In the genomic region with DNA sequence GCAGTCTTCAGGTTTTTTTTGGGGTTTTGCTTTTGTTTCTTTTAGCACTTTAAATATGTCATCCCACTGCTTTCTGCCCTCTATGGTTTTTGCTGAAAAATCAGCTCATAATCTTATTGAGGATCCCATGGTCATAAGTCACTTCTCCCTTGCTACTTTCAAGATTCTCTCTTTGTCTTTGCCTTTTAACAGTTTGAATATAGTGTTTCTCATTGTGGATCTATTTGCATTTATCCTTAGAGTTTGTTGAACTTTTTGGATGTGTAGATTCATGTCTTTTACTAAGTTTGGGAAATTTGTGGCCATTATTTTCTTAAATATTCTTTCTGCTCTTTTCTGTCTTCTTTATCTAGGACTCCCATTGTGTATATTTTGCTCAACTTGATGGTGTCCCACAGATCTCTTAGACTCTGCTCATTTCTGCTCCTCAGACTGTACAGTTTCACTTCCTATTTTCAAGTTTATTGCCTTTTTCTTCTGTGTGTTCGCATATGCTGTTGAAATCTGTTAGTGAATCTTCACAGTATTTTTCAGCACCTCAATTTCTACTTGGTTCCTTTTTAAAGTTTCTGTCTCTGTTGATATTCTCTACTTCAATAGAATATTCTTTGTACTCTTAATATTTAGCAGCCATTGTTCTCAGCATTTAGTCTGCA, we compare ENCODE assay signal across 2 cellular contexts.
TF ChIP-seq lines count a peak whose summit lies in the region.

No MANE protein-coding gene starts in this region.

TF ChIP-seq in GM12878, 131 proteins besides CTCF, POLR2A, EP300 and RAD21 (continued from another document and continues in another):
- TF ChIP-seq MYB (IDR thresholded peaks at IDR 0.05; ENCODE audit: borderline replicate concordance, low read depth, low read length) (no peak), HDAC6 (IDR thresholded peaks at IDR 0.05; ENCODE audit: unreplicated experiment) (no peak), EED (IDR thresholded peaks at IDR 0.05; ENCODE audit: low read depth) (no peak), RELA (IDR thresholded peaks at IDR 0.05; ENCODE audit: borderline replicate concordance, partially characterized antibody) (no peak), STAT1 (conservative IDR thresholded peaks at IDR 0.05) (no peak), PML (IDR thresholded peaks at IDR 0.05; ENCODE audit: low read length) (no peak), FOXM1 (IDR thresholded peaks at IDR 0.05; ENCODE audit: low read depth, low read length) (no peak; the same call in 1 of the 2 replicates), MXI1 (IDR thresholded peaks at IDR 0.05; ENCODE audit: low read depth, low read length) (no peak), NFYA (IDR thresholded peaks at IDR 0.05; ENCODE audit: borderline replicate concordance, low read depth, low read length) (no peak), NRF1 (conservative IDR thresholded peaks at IDR 0.05; ENCODE audit: low read depth, low read length) (no peak), CREB1 (IDR thresholded peaks at IDR 0.05; ENCODE audit: low read depth) (no peak), YBX1 (IDR thresholded peaks at IDR 0.05) (no peak), RCOR1 (conservative IDR thresholded peaks at IDR 0.05; ENCODE audit: low read depth, low read length) (no peak), FOXK2 (IDR thresholded peaks at IDR 0.05) (no peak), FOS (IDR thresholded peaks at IDR 0.05; ENCODE audit: borderline replicate concordance, extremely low read depth, insufficient read length) (no peak), KAT2A (conservative IDR thresholded peaks at IDR 0.05; ENCODE audit: control insufficient read depth, low read depth, low read length) (no peak), NBN (IDR thresholded peaks at IDR 0.05) (peak; percentile 90), TBL1XR1 (IDR thresholded peaks at IDR 0.05; ENCODE audit: low read depth, low read length) (no peak), DPF2 (IDR thresholded peaks at IDR 0.05) (peak; percentile 90), ASH2L (IDR thresholded peaks at IDR 0.05; ENCODE audit: borderline replicate concordance, low read depth) (no peak)
- TF ChIP-seq, protein P1, sequence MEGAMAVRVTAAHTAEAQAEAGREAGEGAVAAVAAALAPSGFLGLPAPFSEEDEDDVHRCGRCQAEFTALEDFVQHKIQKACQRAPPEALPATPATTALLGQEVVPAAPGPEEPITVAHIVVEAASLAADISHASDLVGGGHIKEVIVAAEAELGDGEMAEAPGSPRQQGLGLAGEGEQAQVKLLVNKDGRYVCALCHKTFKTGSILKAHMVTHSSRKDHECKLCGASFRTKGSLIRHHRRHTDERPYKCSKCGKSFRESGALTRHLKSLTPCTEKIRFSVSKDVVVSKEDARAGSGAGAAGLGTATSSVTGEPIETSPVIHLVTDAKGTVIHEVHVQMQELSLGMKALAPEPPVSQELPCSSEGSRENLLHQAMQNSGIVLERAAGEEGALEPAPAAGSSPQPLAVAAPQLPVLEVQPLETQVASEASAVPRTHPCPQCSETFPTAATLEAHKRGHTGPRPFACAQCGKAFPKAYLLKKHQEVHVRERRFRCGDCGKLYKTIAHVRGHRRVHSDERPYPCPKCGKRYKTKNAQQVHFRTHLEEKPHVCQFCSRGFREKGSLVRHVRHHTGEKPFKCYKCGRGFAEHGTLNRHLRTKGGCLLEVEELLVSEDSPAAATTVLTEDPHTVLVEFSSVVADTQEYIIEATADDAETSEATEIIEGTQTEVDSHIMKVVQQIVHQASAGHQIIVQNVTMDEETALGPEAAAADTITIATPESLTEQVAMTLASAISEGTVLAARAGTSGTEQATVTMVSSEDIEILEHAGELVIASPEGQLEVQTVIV (IDR thresholded peaks at IDR 0.05; ENCODE audit: borderline replicate concordance, partially characterized antibody) = no peak
- TF ChIP-seq, protein P2, sequence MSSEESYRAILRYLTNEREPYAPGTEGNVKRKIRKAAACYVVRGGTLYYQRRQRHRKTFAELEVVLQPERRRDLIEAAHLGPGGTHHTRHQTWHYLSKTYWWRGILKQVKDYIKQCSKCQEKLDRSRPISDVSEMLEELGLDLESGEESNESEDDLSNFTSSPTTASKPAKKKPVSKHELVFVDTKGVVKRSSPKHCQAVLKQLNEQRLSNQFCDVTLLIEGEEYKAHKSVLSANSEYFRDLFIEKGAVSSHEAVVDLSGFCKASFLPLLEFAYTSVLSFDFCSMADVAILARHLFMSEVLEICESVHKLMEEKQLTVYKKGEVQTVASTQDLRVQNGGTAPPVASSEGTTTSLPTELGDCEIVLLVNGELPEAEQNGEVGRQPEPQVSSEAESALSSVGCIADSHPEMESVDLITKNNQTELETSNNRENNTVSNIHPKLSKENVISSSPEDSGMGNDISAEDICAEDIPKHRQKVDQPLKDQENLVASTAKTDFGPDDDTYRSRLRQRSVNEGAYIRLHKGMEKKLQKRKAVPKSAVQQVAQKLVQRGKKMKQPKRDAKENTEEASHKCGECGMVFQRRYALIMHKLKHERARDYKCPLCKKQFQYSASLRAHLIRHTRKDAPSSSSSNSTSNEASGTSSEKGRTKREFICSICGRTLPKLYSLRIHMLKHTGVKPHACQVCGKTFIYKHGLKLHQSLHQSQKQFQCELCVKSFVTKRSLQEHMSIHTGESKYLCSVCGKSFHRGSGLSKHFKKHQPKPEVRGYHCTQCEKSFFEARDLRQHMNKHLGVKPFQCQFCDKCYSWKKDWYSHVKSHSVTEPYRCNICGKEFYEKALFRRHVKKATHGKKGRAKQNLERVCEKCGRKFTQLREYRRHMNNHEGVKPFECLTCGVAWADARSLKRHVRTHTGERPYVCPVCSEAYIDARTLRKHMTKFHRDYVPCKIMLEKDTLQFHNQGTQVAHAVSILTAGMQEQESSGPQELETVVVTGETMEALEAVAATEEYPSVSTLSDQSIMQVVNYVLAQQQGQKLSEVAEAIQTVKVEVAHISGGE (CRISPR knock-in tag; IDR thresholded peaks at IDR 0.05) = no peak
- TF ChIP-seq, protein P3, sequence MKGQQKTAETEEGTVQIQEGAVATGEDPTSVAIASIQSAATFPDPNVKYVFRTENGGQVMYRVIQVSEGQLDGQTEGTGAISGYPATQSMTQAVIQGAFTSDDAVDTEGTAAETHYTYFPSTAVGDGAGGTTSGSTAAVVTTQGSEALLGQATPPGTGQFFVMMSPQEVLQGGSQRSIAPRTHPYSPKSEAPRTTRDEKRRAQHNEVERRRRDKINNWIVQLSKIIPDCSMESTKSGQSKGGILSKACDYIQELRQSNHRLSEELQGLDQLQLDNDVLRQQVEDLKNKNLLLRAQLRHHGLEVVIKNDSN (IDR thresholded peaks at IDR 0.05; ENCODE audit: borderline replicate concordance, extremely low read length, insufficient read depth, low read depth, low read length) = no peak
- TF ChIP-seq, protein P4, sequence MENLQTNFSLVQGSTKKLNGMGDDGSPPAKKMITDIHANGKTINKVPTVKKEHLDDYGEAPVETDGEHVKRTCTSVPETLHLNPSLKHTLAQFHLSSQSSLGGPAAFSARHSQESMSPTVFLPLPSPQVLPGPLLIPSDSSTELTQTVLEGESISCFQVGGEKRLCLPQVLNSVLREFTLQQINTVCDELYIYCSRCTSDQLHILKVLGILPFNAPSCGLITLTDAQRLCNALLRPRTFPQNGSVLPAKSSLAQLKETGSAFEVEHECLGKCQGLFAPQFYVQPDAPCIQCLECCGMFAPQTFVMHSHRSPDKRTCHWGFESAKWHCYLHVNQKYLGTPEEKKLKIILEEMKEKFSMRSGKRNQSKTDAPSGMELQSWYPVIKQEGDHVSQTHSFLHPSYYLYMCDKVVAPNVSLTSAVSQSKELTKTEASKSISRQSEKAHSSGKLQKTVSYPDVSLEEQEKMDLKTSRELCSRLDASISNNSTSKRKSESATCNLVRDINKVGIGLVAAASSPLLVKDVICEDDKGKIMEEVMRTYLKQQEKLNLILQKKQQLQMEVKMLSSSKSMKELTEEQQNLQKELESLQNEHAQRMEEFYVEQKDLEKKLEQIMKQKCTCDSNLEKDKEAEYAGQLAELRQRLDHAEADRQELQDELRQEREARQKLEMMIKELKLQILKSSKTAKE (IDR thresholded peaks at IDR 0.05; ENCODE audit: low read depth, poor library complexity, severe bottlenecking) = peak; percentile 69

TF ChIP-seq in SK-N-SH treated with all-trans-retinoic acid at 6 μM for 48 hours, 23 proteins besides CTCF, POLR2A, EP300 and RAD21 (continued from another document):
- TF ChIP-seq, protein P5, sequence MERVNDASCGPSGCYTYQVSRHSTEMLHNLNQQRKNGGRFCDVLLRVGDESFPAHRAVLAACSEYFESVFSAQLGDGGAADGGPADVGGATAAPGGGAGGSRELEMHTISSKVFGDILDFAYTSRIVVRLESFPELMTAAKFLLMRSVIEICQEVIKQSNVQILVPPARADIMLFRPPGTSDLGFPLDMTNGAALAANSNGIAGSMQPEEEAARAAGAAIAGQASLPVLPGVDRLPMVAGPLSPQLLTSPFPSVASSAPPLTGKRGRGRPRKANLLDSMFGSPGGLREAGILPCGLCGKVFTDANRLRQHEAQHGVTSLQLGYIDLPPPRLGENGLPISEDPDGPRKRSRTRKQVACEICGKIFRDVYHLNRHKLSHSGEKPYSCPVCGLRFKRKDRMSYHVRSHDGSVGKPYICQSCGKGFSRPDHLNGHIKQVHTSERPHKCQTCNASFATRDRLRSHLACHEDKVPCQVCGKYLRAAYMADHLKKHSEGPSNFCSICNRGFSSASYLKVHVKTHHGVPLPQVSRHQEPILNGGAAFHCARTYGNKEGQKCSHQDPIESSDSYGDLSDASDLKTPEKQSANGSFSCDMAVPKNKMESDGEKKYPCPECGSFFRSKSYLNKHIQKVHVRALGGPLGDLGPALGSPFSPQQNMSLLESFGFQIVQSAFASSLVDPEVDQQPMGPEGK (CRISPR knock-in tag; IDR thresholded peaks at IDR 0.05; ENCODE audit: borderline replicate concordance) = no peak
- TF ChIP-seq, protein P6, sequence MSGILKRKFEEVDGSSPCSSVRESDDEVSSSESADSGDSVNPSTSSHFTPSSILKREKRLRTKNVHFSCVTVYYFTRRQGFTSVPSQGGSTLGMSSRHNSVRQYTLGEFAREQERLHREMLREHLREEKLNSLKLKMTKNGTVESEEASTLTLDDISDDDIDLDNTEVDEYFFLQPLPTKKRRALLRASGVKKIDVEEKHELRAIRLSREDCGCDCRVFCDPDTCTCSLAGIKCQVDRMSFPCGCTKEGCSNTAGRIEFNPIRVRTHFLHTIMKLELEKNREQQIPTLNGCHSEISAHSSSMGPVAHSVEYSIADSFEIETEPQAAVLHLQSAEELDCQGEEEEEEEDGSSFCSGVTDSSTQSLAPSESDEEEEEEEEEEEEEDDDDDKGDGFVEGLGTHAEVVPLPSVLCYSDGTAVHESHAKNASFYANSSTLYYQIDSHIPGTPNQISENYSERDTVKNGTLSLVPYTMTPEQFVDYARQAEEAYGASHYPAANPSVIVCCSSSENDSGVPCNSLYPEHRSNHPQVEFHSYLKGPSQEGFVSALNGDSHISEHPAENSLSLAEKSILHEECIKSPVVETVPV (CRISPR knock-in tag; IDR thresholded peaks at IDR 0.05) = no peak
- TF ChIP-seq ARNTL (CRISPR knock-in tag; IDR thresholded peaks at IDR 0.05; ENCODE audit: borderline replicate concordance, low read depth) (no peak), ZC3H10 (CRISPR knock-in tag; IDR thresholded peaks at IDR 0.05) (no peak), ZNF565 (CRISPR knock-in tag; conservative IDR thresholded peaks at IDR 0.05; ENCODE audit: low read depth) (no peak), TOX (CRISPR knock-in tag; IDR thresholded peaks at IDR 0.05; ENCODE audit: borderline replicate concordance) (no peak), CSDC2 (CRISPR knock-in tag; IDR thresholded peaks at IDR 0.05) (no peak), ZFP30 (CRISPR knock-in tag; IDR thresholded peaks at IDR 0.05) (no peak), OSR1 (CRISPR knock-in tag; IDR thresholded peaks at IDR 0.05) (no peak), ESRRG (CRISPR knock-in tag; IDR thresholded peaks at IDR 0.05) (no peak)
- TF ChIP-seq, protein P7, sequence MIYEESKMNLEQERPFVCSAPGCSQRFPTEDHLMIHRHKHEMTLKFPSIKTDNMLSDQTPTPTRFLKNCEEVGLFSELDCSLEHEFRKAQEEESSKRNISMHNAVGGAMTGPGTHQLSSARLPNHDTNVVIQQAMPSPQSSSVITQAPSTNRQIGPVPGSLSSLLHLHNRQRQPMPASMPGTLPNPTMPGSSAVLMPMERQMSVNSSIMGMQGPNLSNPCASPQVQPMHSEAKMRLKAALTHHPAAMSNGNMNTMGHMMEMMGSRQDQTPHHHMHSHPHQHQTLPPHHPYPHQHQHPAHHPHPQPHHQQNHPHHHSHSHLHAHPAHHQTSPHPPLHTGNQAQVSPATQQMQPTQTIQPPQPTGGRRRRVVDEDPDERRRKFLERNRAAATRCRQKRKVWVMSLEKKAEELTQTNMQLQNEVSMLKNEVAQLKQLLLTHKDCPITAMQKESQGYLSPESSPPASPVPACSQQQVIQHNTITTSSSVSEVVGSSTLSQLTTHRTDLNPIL (CRISPR knock-in tag; IDR thresholded peaks at IDR 0.05; ENCODE audit: low read depth) = no peak
- TF ChIP-seq, protein P8, sequence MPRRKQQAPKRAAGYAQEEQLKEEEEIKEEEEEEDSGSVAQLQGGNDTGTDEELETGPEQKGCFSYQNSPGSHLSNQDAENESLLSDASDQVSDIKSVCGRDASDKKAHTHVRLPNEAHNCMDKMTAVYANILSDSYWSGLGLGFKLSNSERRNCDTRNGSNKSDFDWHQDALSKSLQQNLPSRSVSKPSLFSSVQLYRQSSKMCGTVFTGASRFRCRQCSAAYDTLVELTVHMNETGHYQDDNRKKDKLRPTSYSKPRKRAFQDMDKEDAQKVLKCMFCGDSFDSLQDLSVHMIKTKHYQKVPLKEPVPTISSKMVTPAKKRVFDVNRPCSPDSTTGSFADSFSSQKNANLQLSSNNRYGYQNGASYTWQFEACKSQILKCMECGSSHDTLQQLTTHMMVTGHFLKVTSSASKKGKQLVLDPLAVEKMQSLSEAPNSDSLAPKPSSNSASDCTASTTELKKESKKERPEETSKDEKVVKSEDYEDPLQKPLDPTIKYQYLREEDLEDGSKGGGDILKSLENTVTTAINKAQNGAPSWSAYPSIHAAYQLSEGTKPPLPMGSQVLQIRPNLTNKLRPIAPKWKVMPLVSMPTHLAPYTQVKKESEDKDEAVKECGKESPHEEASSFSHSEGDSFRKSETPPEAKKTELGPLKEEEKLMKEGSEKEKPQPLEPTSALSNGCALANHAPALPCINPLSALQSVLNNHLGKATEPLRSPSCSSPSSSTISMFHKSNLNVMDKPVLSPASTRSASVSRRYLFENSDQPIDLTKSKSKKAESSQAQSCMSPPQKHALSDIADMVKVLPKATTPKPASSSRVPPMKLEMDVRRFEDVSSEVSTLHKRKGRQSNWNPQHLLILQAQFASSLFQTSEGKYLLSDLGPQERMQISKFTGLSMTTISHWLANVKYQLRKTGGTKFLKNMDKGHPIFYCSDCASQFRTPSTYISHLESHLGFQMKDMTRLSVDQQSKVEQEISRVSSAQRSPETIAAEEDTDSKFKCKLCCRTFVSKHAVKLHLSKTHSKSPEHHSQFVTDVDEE (CRISPR knock-in tag; IDR thresholded peaks at IDR 0.05) = no peak
